1 cellular context compared by ENCODE assay signal in the genomic region with DNA sequence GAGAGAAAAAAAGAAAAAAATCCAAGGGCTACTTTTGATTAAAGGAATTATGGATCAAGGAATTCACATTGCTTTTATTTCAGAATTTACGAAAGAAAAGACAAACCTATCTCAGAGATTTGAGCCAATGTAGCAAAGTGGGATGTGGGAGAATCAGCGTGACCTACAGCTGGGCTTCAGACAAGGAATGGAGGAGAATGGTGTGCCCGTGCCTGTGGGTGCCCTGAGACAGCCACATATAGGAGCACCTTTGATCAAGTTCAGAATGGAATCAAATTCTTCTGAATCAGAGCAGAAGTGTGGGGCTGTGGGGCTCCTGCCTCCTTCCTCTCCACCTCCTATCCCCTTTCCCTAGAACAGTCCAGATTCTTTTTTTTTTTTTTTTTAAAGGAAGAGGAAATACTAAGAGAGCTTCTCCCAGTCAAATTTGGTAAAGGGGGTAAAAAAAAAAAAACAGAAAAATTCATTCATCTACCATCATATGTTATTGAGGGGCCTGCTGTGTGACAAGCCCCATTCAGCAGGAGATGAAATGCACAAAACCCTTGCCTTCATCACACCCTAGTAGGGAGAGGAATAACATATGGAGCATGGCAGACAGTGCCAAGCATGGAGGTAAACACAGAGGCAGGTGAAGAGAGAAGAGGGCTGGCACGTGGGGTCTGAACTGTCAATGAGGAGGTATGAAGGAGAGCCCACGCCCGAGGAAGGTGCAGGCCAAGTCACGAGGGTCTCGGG.
TF ChIP-seq lines count a peak whose summit lies in the region.

No MANE protein-coding gene starts in this region.

TF ChIP-seq in IMR-90, 13 proteins besides CTCF, POLR2A, EP300 and RAD21 (continued from another document):
- TF ChIP-seq ELK1 (IDR thresholded peaks at IDR 0.05; ENCODE audit: borderline replicate concordance, low read depth, low read length) (no peak), CHD1 (IDR thresholded peaks at IDR 0.05; ENCODE audit: low read depth, low read length) (no peak), RCOR1 (IDR thresholded peaks at IDR 0.05; ENCODE audit: insufficient replicate concordance, low read length) (no peak), MAZ (IDR thresholded peaks at IDR 0.05; ENCODE audit: borderline replicate concordance, low read depth, low read length) (no peak), MAFK (IDR thresholded peaks at IDR 0.05; ENCODE audit: low read depth, low read length) (no peak), NFE2L2 (IDR thresholded peaks at IDR 0.05; ENCODE audit: low read depth, low read length) (no peak), SMC3 (IDR thresholded peaks at IDR 0.05; ENCODE audit: low read depth, low read length) (no peak), BHLHE40 (IDR thresholded peaks at IDR 0.05; ENCODE audit: low read depth, low read length) (no peak), MXI1 (IDR thresholded peaks at IDR 0.05; ENCODE audit: borderline replicate concordance, low read depth, low read length) (no peak), CEBPB (IDR thresholded peaks at IDR 0.05; ENCODE audit: low read depth, low read length) (no peak)
